ENCODE assay signal across 27 cellular contexts in genomic region chr6:133070410-133071043, GRCh38.
"Had no signal": no experiment of that assay in that cellular context is flagged by ENCODE, and none has a peak within 500 bp of the region (broad histone marks: within the 10 kb centered on the region; RNA-seq: fewer than 3 reads in every experiment).

No MANE protein-coding gene starts in this region.

- H3K9me3 Mint-ChIP-seq: dendritic cell treated with granulocyte-macrophage colony-stimulating factor and Interleukin-4, amounts not matched to agents 40 ng/mL and 50 ng/mL, for 4 days; endodermal cell; stimulated activated memory B cell treated with anti-CD40 and anti-IgM and Interleukin-4, amounts not matched to agents 10 μg/mL and 1 μg/mL and 100 μg/mL, for 72 hours had no signal

- H3K4me2 ChIP-seq: hepatocyte, smooth muscle cell had no signal

- H3K27me3 ChIP-seq: gastrocnemius medialis, heart left ventricle, hepatocyte, pancreas, testis, tibial nerve, upper lobe of left lung had no signal

- H3K36me3 ChIP-seq: gastrocnemius medialis, heart left ventricle, left ventricle myocardium inferior, lower lobe of right lung, pancreas, tibial nerve, upper lobe of left lung had no signal

- H3K36me3 Mint-ChIP-seq: natural killer cell; stimulated activated memory B cell treated with anti-CD40 and anti-IgM and Interleukin-4, amounts not matched to agents 10 μg/mL and 1 μg/mL and 100 μg/mL, for 72 hours had no signal

- H3K9me3 ChIP-seq: gastrocnemius medialis, heart left ventricle, left ventricle myocardium inferior, lower lobe of right lung, pancreas, testis, tibial nerve, upper lobe of left lung had no signal

- ATAC-seq: esophagus mucosa; gastrocnemius medialis; heart left ventricle; lower lobe of right lung; natural killer cell; pancreas; sciatic nerve; stimulated activated memory B cell treated with anti-CD40 and anti-IgM and Interleukin-4, amounts not matched to agents 10 μg/mL and 1 μg/mL and 100 μg/mL, for 72 hours; stimulated activated naive CD8-positive, alpha-beta T cell treated with anti-CD3 and anti-CD28 coated beads, Interleukin-15, Interleukin-2, amounts not matched to agents 100 U/mL and 50 U/mL, for 24 hours had no signal

- FAIRE-seq: colon, pancreas, urothelium cell line had no signal

- H2AFZ ChIP-seq: hepatocyte had no signal

- H3K4me1 Mint-ChIP-seq: natural killer cell; stimulated activated memory B cell treated with anti-CD40 and anti-IgM and Interleukin-4, amounts not matched to agents 10 μg/mL and 1 μg/mL and 100 μg/mL, for 72 hours had no signal

- H3K4me1 ChIP-seq: gastrocnemius medialis, lower lobe of right lung, pancreas, testis, tibial nerve, upper lobe of left lung had no signal

- H3K4me3 Mint-ChIP-seq: dendritic cell treated with granulocyte-macrophage colony-stimulating factor and Interleukin-4, amounts not matched to agents 40 ng/mL and 50 ng/mL, for 4 days; endodermal cell; natural killer cell; stimulated activated memory B cell treated with anti-CD40 and anti-IgM and Interleukin-4, amounts not matched to agents 10 μg/mL and 1 μg/mL and 100 μg/mL, for 72 hours had no signal

- H3K4me3 ChIP-seq: gastrocnemius medialis, heart left ventricle, hepatocyte, left ventricle myocardium inferior, lower lobe of right lung, pancreas, smooth muscle cell, testis, tibial nerve, upper lobe of left lung had no signal

- H3K27ac ChIP-seq: epithelial cell of prostate, gastrocnemius medialis, heart left ventricle, hepatocyte, left ventricle myocardium inferior, lower lobe of right lung, pancreas, testis, tibial nerve, upper lobe of left lung had no signal

- H3K27me3 Mint-ChIP-seq: dendritic cell treated with granulocyte-macrophage colony-stimulating factor and Interleukin-4, amounts not matched to agents 40 ng/mL and 50 ng/mL, for 4 days; stimulated activated memory B cell treated with anti-CD40 and anti-IgM and Interleukin-4, amounts not matched to agents 10 μg/mL and 1 μg/mL and 100 μg/mL, for 72 hours had no signal

- H3K27ac Mint-ChIP-seq: dendritic cell treated with granulocyte-macrophage colony-stimulating factor and Interleukin-4, amounts not matched to agents 40 ng/mL and 50 ng/mL, for 4 days; endodermal cell; natural killer cell; stimulated activated memory B cell treated with anti-CD40 and anti-IgM and Interleukin-4, amounts not matched to agents 10 μg/mL and 1 μg/mL and 100 μg/mL, for 72 hours had no signal

- H3K79me2 ChIP-seq: hepatocyte had no signal

- DNase-seq: effector CD8-positive, alpha-beta T cell; endodermal cell; foreskin fibroblast; gastrocnemius medialis; heart left ventricle; kidney; left ventricle myocardium inferior; lower lobe of right lung; natural killer cell; occipital lobe; pancreas; stimulated activated CD4-positive, alpha-beta T cell treated with anti-CD3 and anti-CD28 coated beads, Interleukin-2, amount 100 ng/mL, for 24 hours; stimulated activated CD4-positive, alpha-beta T cell treated with anti-CD3 and anti-CD28 coated beads, Interleukin-4, amount 100 ng/mL, for 24 hours; stimulated activated naive CD8-positive, alpha-beta T cell treated with anti-CD3 and anti-CD28 coated beads, Interleukin-15, Interleukin-2, amounts not matched to agents 100 U/mL and 50 U/mL, for 24 hours; substantia nigra; testis; upper lobe of left lung had no signal
